Comparison of ENCODE assay signal across 10 cellular contexts in genomic region chr19:1019616-1019961, GRCh38. TPM values are rescaled to one million over a fixed set of nuclear protein-coding genes. Genes with fewer than 3 reads are reported as not detected.
DNase-seq lines count a peak whose midpoint lies in the region; ATAC-seq and TF ChIP-seq lines count a peak whose summit lies in the region.
"Had no signal": no experiment of that assay in that cellular context is flagged by ENCODE, and none has a peak within 500 bp of the region (broad histone marks: within the 10 kb centered on the region; RNA-seq: fewer than 3 reads in every experiment).

No MANE protein-coding gene starts in this region.

- H3K79me2 ChIP-seq in SU-DHL-6 (ENCODE audit: insufficient read depth, low read length): peaks cover 62% of the 10 kb centered on the region

- H3F3A ChIP-seq in SU-DHL-6 (ENCODE audit: insufficient read depth): peaks cover 9% of the 10 kb centered on the region

- no peak overlapping the region for H2AFZ ChIP-seq in SU-DHL-6 (ENCODE audit: low read depth, low read length, severe bottlenecking)

- H3K4me3 ChIP-seq in GM06990 (replicated peaks; ENCODE audit: low read depth, low read length): peak overlapping the region; percentile 98
- peak overlapping the region; percentile 89 for H3K4me3 ChIP-seq in SU-DHL-6 (ENCODE audit: insufficient read depth, low read length, poor library complexity, severe bottlenecking)
- H3K4me3 ChIP-seq in fibroblast of the aortic adventitia (ENCODE audit: low read depth, low read length): peak overlapping the region; percentile 87
- H3K4me3 ChIP-seq in rectal smooth muscle tissue (ENCODE audit: low read length): peak overlapping the region; percentile 77

- no peaks in the 10 kb centered on the region for H3K27me3 ChIP-seq in GM06990 (replicated peaks; ENCODE audit: control insufficient read depth, insufficient read depth, low read length)
- no peaks in the 10 kb centered on the region for H3K27me3 ChIP-seq in SU-DHL-6 (ENCODE audit: low read length)
- H3K27me3 ChIP-seq in rectal smooth muscle tissue (ENCODE audit: control insufficient read depth, insufficient read depth, low read length): no peaks in the 10 kb centered on the region

- H3K36me3 ChIP-seq in GM06990 (ENCODE audit: control insufficient read depth, insufficient read depth, low read length): peaks cover 14% of the 10 kb centered on the region
- no peaks in the 10 kb centered on the region for H3K36me3 ChIP-seq in SU-DHL-6 (ENCODE audit: low read length)
- no peaks in the 10 kb centered on the region for H3K36me3 ChIP-seq in rectal smooth muscle tissue (ENCODE audit: control insufficient read depth, insufficient read depth, low read length)

- H3K27ac ChIP-seq in SU-DHL-6 (ENCODE audit: low read depth, low read length) (peak overlapping the region; percentile 61), rectal smooth muscle tissue (ENCODE audit: low read depth, low read length) (no peak overlapping the region)

- H3K9me2 ChIP-seq in SU-DHL-6 (replicated peaks; ENCODE audit: insufficient read depth, low read length): no peaks in the 10 kb centered on the region

- ATAC-seq in GM21619 (IDR thresholded peaks at IDR 0.05; ENCODE audit: unreplicated experiment) (no peak), HG02938 (IDR thresholded peaks at IDR 0.05; ENCODE audit: unreplicated experiment) (no peak), HG03159 (IDR thresholded peaks at IDR 0.05; ENCODE audit: unreplicated experiment) (no peak)

- no peaks in the 10 kb centered on the region for H3K9me3 ChIP-seq in SU-DHL-6 (ENCODE audit: insufficient read depth, low read length)

- H4K20me1 ChIP-seq in SU-DHL-6 (ENCODE audit: low read depth, low read length): 0 out of 2 replicates have a peak, but pooled peaks cover 5% of the 10 kb centered on the region

- TF ChIP-seq CTCF in GM06990 (IDR thresholded peaks at IDR 0.05; ENCODE audit: insufficient read depth, low read length, poor library complexity, severe bottlenecking) (no peak), SU-DHL-6 (IDR thresholded peaks at IDR 0.05; ENCODE audit: insufficient read depth, low read length, poor library complexity, severe bottlenecking) (no peak), fibroblast of the aortic adventitia (IDR thresholded peaks at IDR 0.05; ENCODE audit: insufficient read depth, low read length) (no peak)

- peak overlapping the region; percentile 86 for H3K4me2 ChIP-seq in SU-DHL-6 (ENCODE audit: low read depth, low read length, poor library complexity, severe bottlenecking)

- H3K9ac ChIP-seq in SU-DHL-6 (ENCODE audit: low read length): peak overlapping the region; percentile 91
- peak overlapping the region; percentile 14 for H3K9ac ChIP-seq in rectal smooth muscle tissue (ENCODE audit: low read length)

- peaks cover 29% of the 10 kb centered on the region for H3K4me1 ChIP-seq in rectal smooth muscle tissue (ENCODE audit: control insufficient read depth, insufficient read depth, low read length)

- DNase-seq in GM06990 (ENCODE audit: extremely low read depth, insufficient read length) (no peak), fibroblast of the aortic adventitia (ENCODE audit: low read depth) (no peak), NCI-H2196 (lab: John Stamatoyannopoulos, UW; ENCODE audit: unreplicated experiment) (no peak)
- DNase-seq: SW 1271 had no signal

RNA-seq across cellular contexts. Expression of gene TMEM259, which starts 1.3 kb away (rescaled TPM):
- total RNA-seq in fibroblast of the aortic adventitia (ENCODE audit: low replicate concordance): 44.7 and 49.9 TPM in 2 replicates

RNA-seq across cellular contexts. Expression of gene RNU6-2, which starts 1.7 kb away (rescaled TPM):
- not detected in 2 replicates for total RNA-seq in fibroblast of the aortic adventitia (ENCODE audit: low replicate concordance)
- total RNA-seq: left colon had no signal

RNA-seq across cellular contexts. Expression of gene CNN2, which starts 6.8 kb away (rescaled TPM):
- 96.0 and 101 TPM in 2 replicates for total RNA-seq in fibroblast of the aortic adventitia (ENCODE audit: low replicate concordance)

RNA-seq across cellular contexts. Expression of gene GRIN3B, which starts 19.4 kb away (rescaled TPM):
- total RNA-seq in fibroblast of the aortic adventitia (ENCODE audit: low replicate concordance): 0.45 and 0.74 TPM in 2 replicates
- total RNA-seq: left colon had no signal

RNA-seq across cellular contexts. Expression of gene ABCA7, which starts 20.3 kb away (rescaled TPM):
- total RNA-seq in fibroblast of the aortic adventitia (ENCODE audit: low replicate concordance): 3.5 and 21.6 TPM in 2 replicates
